11 cellular contexts compared by ENCODE assay signal in the genomic region with DNA sequence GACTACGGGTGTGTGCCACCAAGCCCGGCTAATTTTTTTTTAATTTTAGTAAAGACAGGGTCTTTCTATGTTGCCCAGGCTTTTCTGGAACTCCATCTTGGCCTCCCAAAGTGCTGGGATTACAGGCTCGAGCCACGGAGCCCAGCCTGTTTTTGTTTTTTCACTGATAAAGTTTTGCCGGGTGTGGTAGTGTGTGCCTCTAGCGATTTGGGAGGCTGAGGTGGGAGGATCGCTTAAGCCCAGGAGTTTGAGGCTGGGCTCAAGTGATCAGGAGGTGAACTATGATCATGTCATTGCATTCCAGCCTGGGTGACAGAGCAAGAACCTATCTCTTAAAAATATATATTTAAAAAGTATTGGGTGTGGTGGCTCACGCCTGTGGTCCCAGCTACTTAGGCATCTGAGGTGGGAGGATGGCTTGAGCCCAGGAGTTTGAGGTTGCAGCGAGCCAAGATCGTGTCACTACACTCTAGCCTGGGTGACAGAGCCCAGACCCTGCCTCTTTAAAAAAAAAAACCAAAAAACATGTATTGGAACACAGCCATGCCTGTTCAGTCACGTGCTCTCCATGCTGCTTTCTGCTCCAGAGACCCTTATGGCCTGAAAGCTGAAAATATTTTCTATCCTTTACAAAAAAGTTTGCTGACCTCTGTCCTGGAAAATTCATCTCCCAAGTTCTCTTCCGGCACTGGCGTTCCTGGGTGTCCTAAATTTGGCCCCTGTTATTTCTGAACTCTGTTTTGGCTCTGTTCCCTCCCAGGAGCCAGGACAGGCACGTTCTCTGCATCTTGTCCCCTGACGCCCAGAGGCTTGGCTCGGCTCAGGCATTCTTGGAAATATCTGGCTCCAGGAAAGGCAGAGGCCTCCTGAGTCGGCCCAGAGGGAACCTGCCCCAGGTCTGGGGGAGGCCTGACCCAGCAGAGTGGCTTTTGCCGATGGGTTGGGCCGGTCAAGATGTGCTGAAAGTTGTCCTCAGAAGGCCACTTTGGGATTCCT.
DNase-seq lines count a peak whose midpoint lies in the region; ATAC-seq and TF ChIP-seq lines count a peak whose summit lies in the region.
"Had no signal": no experiment of that assay in that cellular context is flagged by ENCODE, and none has a peak within 500 bp of the region (broad histone marks: within the 10 kb centered on the region; RNA-seq: fewer than 3 reads in every experiment).

No MANE protein-coding gene starts in this region.

- no peak for TF ChIP-seq CTCF in thoracic aorta (IDR thresholded peaks at IDR 0.05)

- no peak overlapping the region for H2BK15ac ChIP-seq in mesenchymal stem cell (ENCODE audit: low read depth, poor library complexity, severe bottlenecking)

- H3K23ac ChIP-seq in mesenchymal stem cell (ENCODE audit: low read length in 2 of 2) = no peak overlapping the region

- no peak overlapping the region for H3K14ac ChIP-seq in mesenchymal stem cell (ENCODE audit: low read length in 2 of 2)

- peaks cover 5% of the 10 kb centered on the region for H3K36me3 Mint-ChIP-seq in activated CD8-positive, alpha-beta T cell treated with anti-CD3 and anti-CD28 coated beads, Interleukin-2, amount 10 ng/mL, durations not matched to agents 7 days and 5 days (ENCODE audit: low read depth)

- H3K4me2 ChIP-seq in mesenchymal stem cell (ENCODE audit: low read length, poor library complexity, severe bottlenecking) = no peak overlapping the region

- H3K36me3 ChIP-seq in ectodermal cell (ENCODE audit: control insufficient read depth, insufficient read depth, low read length) (peaks cover 4% of the 10 kb centered on the region), mesenchymal stem cell (ENCODE audit: control insufficient read depth in 1 of 2, insufficient read depth in 2 of 2, low read depth in 1 of 2, low read length in 2 of 2) (peaks cover 19 to 48% of the 10 kb centered on the region in 2 experiments), thoracic aorta (peaks cover 17% of the 10 kb centered on the region)

- no peak for TF ChIP-seq EP300 in Ishikawa (IDR thresholded peaks at IDR 0.05; ENCODE audit: borderline replicate concordance)

- H3K27ac ChIP-seq in ectodermal cell (ENCODE audit: insufficient read depth, low read depth, low read length, poor library complexity, severe bottlenecking) (peak overlapping the region; percentile 26), mesenchymal stem cell (ENCODE audit: low read length, poor library complexity, severe bottlenecking) (no peak overlapping the region), thoracic aorta (peak overlapping the region; percentile 47 to 58)
- H3K27ac ChIP-seq: brain microvascular endothelial cell had no signal

- no peaks in the 10 kb centered on the region for H3K27me3 Mint-ChIP-seq in activated CD8-positive, alpha-beta T cell treated with anti-CD3 and anti-CD28 coated beads, Interleukin-2, amount 10 ng/mL, durations not matched to agents 7 days and 5 days (ENCODE audit: low read depth)

- no peak for TF ChIP-seq RAD21 in Ishikawa (IDR thresholded peaks at IDR 0.05; ENCODE audit: low read depth)

- H2AFZ ChIP-seq in mesenchymal stem cell (ENCODE audit: low read depth, low read length) = no peak overlapping the region

- DNase-seq in mesenchymal stem cell (no peak), thoracic aorta (ENCODE audit: low spot score) (no peak), anterior cingulate cortex (lab: John Stamatoyannopoulos, UW) (no peak)
- no peak for DNase-seq in activated CD8-positive, alpha-beta T cell treated with anti-CD3 and anti-CD28 coated beads, Interleukin-2, amount 10 ng/mL, durations not matched to agents 7 days and 5 days
- DNase-seq: brain microvascular endothelial cell, NCI-H1092, T-helper 2 cell had no signal

- POLR2A ChIA-PET in activated CD8-positive, alpha-beta T cell treated with anti-CD3 and anti-CD28 coated beads, Interleukin-2, amount 10 ng/mL, durations not matched to agents 7 days and 5 days (lab: Charles Lee) = no interaction called here

- CTCF ChIA-PET in activated CD8-positive, alpha-beta T cell treated with anti-CD3 and anti-CD28 coated beads, Interleukin-2, amount 10 ng/mL, durations not matched to agents 7 days and 5 days (lab: Charles Lee) = no interaction called here

- peak overlapping the region; percentile 30 for H3K9ac ChIP-seq in mesenchymal stem cell (ENCODE audit: low read length)

- no peak overlapping the region for H2AK5ac ChIP-seq in mesenchymal stem cell (ENCODE audit: low read length, severe bottlenecking)

- H4K91ac ChIP-seq in mesenchymal stem cell (ENCODE audit: low read length) = no peak overlapping the region

- H2BK5ac ChIP-seq in mesenchymal stem cell (ENCODE audit: low read depth, low read length, poor library complexity, severe bottlenecking) = no peak overlapping the region

- no peak overlapping the region for H3K27ac Mint-ChIP-seq in activated CD8-positive, alpha-beta T cell treated with anti-CD3 and anti-CD28 coated beads, Interleukin-2, amount 10 ng/mL, durations not matched to agents 7 days and 5 days

- H3K4me3 Mint-ChIP-seq in activated CD8-positive, alpha-beta T cell treated with anti-CD3 and anti-CD28 coated beads, Interleukin-2, amount 10 ng/mL, durations not matched to agents 7 days and 5 days = no peak overlapping the region

- 93 to 94% methylated on average over 19 of the region's 19 CpGs for WGBS in ectodermal cell, 2 experiments
- WGBS in mesenchymal stem cell = 85% methylated on average over 19 of the region's 19 CpGs

- no peak overlapping the region for H4K8ac ChIP-seq in mesenchymal stem cell (ENCODE audit: low read length)

- no peak overlapping the region for H3K4me3 ChIP-seq in ectodermal cell (ENCODE audit: insufficient read depth, low read depth, low read length)
- no peak overlapping the region for H3K4me3 ChIP-seq in mesenchymal stem cell (ENCODE audit: insufficient read depth in 1 of 2, low read depth in 1 of 2, low read length in 2 of 2)
- H3K4me3 ChIP-seq in thoracic aorta = peak overlapping the region; percentile 24

- no peak overlapping the region for H3K18ac ChIP-seq in mesenchymal stem cell (ENCODE audit: low read depth in 1 of 2, low read length in 2 of 2)

- H3K4me1 ChIP-seq in ectodermal cell (ENCODE audit: control insufficient read depth, insufficient read depth, low read length) = no peaks in the 10 kb centered on the region
- H3K4me1 ChIP-seq in mesenchymal stem cell (ENCODE audit: control insufficient read depth, insufficient read depth, low read depth, low read length) = peaks cover 5% of the 10 kb centered on the region
- peaks cover 20 to 23% of the 10 kb centered on the region in 2 donors for H3K4me1 ChIP-seq in thoracic aorta (ENCODE audit: control insufficient read depth in 1 of 2, low read depth in 2 of 2)

- ATAC-seq in thoracic aorta (ENCODE audit: insufficient number of reproducible peaks, low FRiP score, low read depth) (no peak), HG03469 (IDR thresholded peaks at IDR 0.05; ENCODE audit: unreplicated experiment) (no peak), GM19395 (IDR thresholded peaks at IDR 0.05; ENCODE audit: unreplicated experiment) (no peak)
- no peak for ATAC-seq in activated CD8-positive, alpha-beta T cell treated with anti-CD3 and anti-CD28 coated beads, Interleukin-2, amount 10 ng/mL, durations not matched to agents 7 days and 5 days

- no peak overlapping the region for H3K4ac ChIP-seq in mesenchymal stem cell (ENCODE audit: low read depth in 1 of 2, low read length in 2 of 2)

- no peaks in the 10 kb centered on the region for H3K9me3 Mint-ChIP-seq in activated CD8-positive, alpha-beta T cell treated with anti-CD3 and anti-CD28 coated beads, Interleukin-2, amount 10 ng/mL, durations not matched to agents 7 days and 5 days (ENCODE audit: insufficient read depth)

- no peak overlapping the region for H2BK120ac ChIP-seq in mesenchymal stem cell (ENCODE audit: low read depth, low read length)

- H3K27me3 ChIP-seq in ectodermal cell (ENCODE audit: control insufficient read depth, insufficient read depth, low read length, poor library complexity, severe bottlenecking) (no peaks in the 10 kb centered on the region), mesenchymal stem cell (ENCODE audit: control insufficient read depth in 1 of 2, insufficient read depth in 1 of 2, low read length in 2 of 2) (no peaks in the 10 kb centered on the region), thoracic aorta (replicated peaks; ENCODE audit: insufficient read depth) (no peaks in the 10 kb centered on the region)
- H3K27me3 ChIP-seq: brain microvascular endothelial cell had no signal

- H3K9me3 ChIP-seq in ectodermal cell (ENCODE audit: control insufficient read depth, low read length) (no peaks in the 10 kb centered on the region), mesenchymal stem cell (ENCODE audit: control insufficient read depth, low read length) (no peaks in the 10 kb centered on the region), thoracic aorta (no peaks in the 10 kb centered on the region)

- peaks cover 25% of the 10 kb centered on the region for H3K79me1 ChIP-seq in mesenchymal stem cell (replicated peaks; ENCODE audit: low read length, poor library complexity, severe bottlenecking)

- no peaks in the 10 kb centered on the region for H3K4me1 Mint-ChIP-seq in activated CD8-positive, alpha-beta T cell treated with anti-CD3 and anti-CD28 coated beads, Interleukin-2, amount 10 ng/mL, durations not matched to agents 7 days and 5 days (ENCODE audit: low read depth)

- no peak overlapping the region for H2BK12ac ChIP-seq in mesenchymal stem cell (ENCODE audit: low read length in 2 of 2)

TF ChIP-seq in Ishikawa, 13 proteins besides CTCF, POLR2A, EP300 and RAD21:
- TF ChIP-seq USF1 (IDR thresholded peaks at IDR 0.05) = peak; percentile 77
- no peak for TF ChIP-seq EGR1 (IDR thresholded peaks at IDR 0.05)
- TF ChIP-seq NFIC (IDR thresholded peaks at IDR 0.05) = no peak
